9 cellular contexts compared by ENCODE assay signal in the genomic region with DNA sequence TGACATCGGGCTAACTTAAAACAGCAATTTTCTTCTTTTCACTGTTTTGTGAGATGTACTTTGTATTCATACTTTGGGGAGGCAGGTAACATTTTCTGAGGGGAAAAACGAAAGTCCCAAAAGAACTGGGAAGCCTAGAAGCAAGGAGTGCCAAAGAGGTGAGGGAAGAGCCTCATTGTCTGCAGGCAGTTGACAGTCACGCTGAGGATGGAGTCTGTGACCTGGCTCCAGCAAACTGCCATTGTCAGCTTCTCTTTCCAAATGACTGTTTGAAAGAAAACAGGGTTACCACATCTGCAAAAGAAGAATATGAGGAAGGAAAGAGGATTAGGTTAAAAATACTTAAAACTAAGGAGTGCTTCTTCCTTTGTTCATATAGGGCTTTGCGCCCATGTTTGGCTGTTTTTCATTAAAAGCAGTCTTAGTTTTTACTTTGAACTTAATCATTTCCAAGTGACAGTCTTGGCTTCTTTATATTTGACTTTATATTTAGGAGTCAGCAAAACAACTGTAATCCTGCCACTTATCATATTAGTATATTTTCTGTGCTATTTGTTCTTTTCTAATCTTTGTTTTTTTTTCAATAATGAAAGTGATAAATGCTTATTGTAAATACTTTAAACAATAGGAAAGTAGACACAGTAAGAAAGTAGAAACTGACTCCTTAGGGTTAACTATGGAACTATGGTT. TPM values are rescaled to one million over a fixed set of nuclear protein-coding genes. Genes with fewer than 3 reads are reported as not detected.
DNase-seq lines count a peak whose midpoint lies in the region; ATAC-seq, FAIRE-seq and TF ChIP-seq lines count a peak whose summit lies in the region.
"Had no signal": no experiment of that assay in that cellular context is flagged by ENCODE, and none has a peak within 500 bp of the region (broad histone marks: within the 10 kb centered on the region; RNA-seq: fewer than 3 reads in every experiment).

No MANE protein-coding gene starts in this region.

- no peaks in the 10 kb centered on the region for H3K27me3 ChIP-seq in right atrium auricular region
- no peaks in the 10 kb centered on the region for H3K27me3 ChIP-seq in uterus
- H3K27me3 ChIP-seq in ovary = no peaks in the 10 kb centered on the region

- H3K4me1 ChIP-seq in right atrium auricular region (peaks cover 0 to 21% of the 10 kb centered on the region in 2 donors), uterus (no peaks in the 10 kb centered on the region), ovary (ENCODE audit: insufficient read depth) (peaks cover 4% of the 10 kb centered on the region)

- no peak for TF ChIP-seq EP300 in ovary (IDR thresholded peaks at IDR 0.05)

- H3K4me1 Mint-ChIP-seq in WTC11 = peaks cover 45% of the 10 kb centered on the region

- peaks cover 6% of the 10 kb centered on the region; the same call in 1 of the 2 replicates for H3K36me3 Mint-ChIP-seq in WTC11

- no peaks in the 10 kb centered on the region for H3K27me3 Mint-ChIP-seq in WTC11 (ENCODE audit: low read depth)

- no peak overlapping the region for H3K4me3 Mint-ChIP-seq in WTC11

- intact Hi-C loops in Right ventricle myocardium inferior (cut with DNase I) (loop anchor here (2.0 kb wide), 1 partner anchor 34 kb away; the partner anchor contains the start of gene CERS6), cardiac septum (cut with DNase I) (no loop called here), uterus (cut with DNase I; ENCODE audit: low total_unique reads) (no loop called here), ovary (cut with DNase I) (loop anchor here in 1 of 4 donors (5.0 kb wide), 1 partner anchor 521 kb away; no protein-coding TSS in a partner anchor)

- POLR2A ChIA-PET in WTC11 (lab: Charles Lee) = no interaction called here

- 53 to 64% (median 58%) methylated on average over 4 of the region's 4 CpGs for WGBS in ovary, 3 donors

- no peak for FAIRE-seq in HTR-8/SVneo (lab: Jason Lieb, UNC)

- H3K4me3 ChIP-seq in right atrium auricular region (no peak overlapping the region), uterus (no peak overlapping the region), ovary (no peak overlapping the region)

- peak overlapping the region; percentile 43 to 53 for H3K27ac ChIP-seq in right atrium auricular region
- peak overlapping the region; percentile 5 to 40 for H3K27ac ChIP-seq in uterus
- no peak overlapping the region for H3K27ac ChIP-seq in ovary

- H3K36me3 ChIP-seq in right atrium auricular region (no peaks in the 10 kb centered on the region), uterus (no peaks in the 10 kb centered on the region), ovary (no peaks in the 10 kb centered on the region)

- H3K27ac Mint-ChIP-seq in WTC11 = 0 out of 2 replicates have a peak overlapping the region, but pooled peaks have one; percentile 10

- H3K9me3 ChIP-seq in right atrium auricular region = peaks cover 0 to under 1% of the 10 kb centered on the region in 2 donors
- H3K9me3 ChIP-seq in uterus = no peaks in the 10 kb centered on the region
- no peaks in the 10 kb centered on the region for H3K9me3 ChIP-seq in ovary

- CTCF ChIA-PET in WTC11 (lab: Charles Lee) = interaction anchor here (0.9 kb wide), 1 partner anchor 154 kb away, joined by 4 read pairs; no protein-coding TSS in a partner anchor

- TF ChIP-seq POLR2A in uterus (IDR thresholded peaks at IDR 0.05) = no peak
- TF ChIP-seq POLR2A in ovary (IDR thresholded peaks at IDR 0.05) = no peak

- ATAC-seq in Right ventricle myocardium inferior (peak; percentile 53), WTC11 (no peak)

- TF ChIP-seq CTCF in WTC11 (IDR thresholded peaks at IDR 0.05) (no peak), right atrium auricular region (IDR thresholded peaks at IDR 0.05) (no peak), uterus (IDR thresholded peaks at IDR 0.05) (no peak), ovary (IDR thresholded peaks at IDR 0.05) (no peak)

- peaks cover 9% of the 10 kb centered on the region for H3K9me3 Mint-ChIP-seq in WTC11

- no peak for DNase-seq in Right ventricle myocardium inferior (ENCODE audit: missing footprints)
- no peak for DNase-seq in cardiac septum (ENCODE audit: low spot score)
- no peak for DNase-seq in WTC11 (ENCODE audit: low spot score)
- no peak for DNase-seq in right atrium auricular region (ENCODE audit: low spot score)
- no peak for DNase-seq in uterus
- DNase-seq in HTR-8/SVneo (ENCODE audit: insufficient read length, low spot score) = no peak
- DNase-seq in ovary = no peak
- no peak for DNase-seq in NCI-H2081 treated with DMSO at 0.1 percent for 48 hours (lab: John Stamatoyannopoulos, UW)
- DNase-seq: activated effector memory CD4-positive, alpha-beta T cell treated with Interleukin-2 at 50 U/mL for 16 hours had no signal

TF ChIP-seq in WTC11, 78 proteins besides CTCF, POLR2A, EP300 and RAD21 (continues in another document):
- TF ChIP-seq TEAD1 (CRISPR knock-in tag; IDR thresholded peaks at IDR 0.05) (no peak), TP53 (CRISPR knock-in tag; IDR thresholded peaks at IDR 0.05) (no peak), NFATC4 (CRISPR knock-in tag; IDR thresholded peaks at IDR 0.05) (no peak), SOX15 (CRISPR knock-in tag; IDR thresholded peaks at IDR 0.05) (no peak), JAZF1 (CRISPR knock-in tag; IDR thresholded peaks at IDR 0.05) (no peak), E2F1 (CRISPR knock-in tag; IDR thresholded peaks at IDR 0.05) (no peak), OVOL2 (CRISPR knock-in tag; IDR thresholded peaks at IDR 0.05; ENCODE audit: borderline replicate concordance) (no peak), RORB (CRISPR knock-in tag; IDR thresholded peaks at IDR 0.05) (no peak), NFYB (CRISPR knock-in tag; conservative IDR thresholded peaks at IDR 0.05; ENCODE audit: low read depth) (no peak)
- TF ChIP-seq, protein P1, sequence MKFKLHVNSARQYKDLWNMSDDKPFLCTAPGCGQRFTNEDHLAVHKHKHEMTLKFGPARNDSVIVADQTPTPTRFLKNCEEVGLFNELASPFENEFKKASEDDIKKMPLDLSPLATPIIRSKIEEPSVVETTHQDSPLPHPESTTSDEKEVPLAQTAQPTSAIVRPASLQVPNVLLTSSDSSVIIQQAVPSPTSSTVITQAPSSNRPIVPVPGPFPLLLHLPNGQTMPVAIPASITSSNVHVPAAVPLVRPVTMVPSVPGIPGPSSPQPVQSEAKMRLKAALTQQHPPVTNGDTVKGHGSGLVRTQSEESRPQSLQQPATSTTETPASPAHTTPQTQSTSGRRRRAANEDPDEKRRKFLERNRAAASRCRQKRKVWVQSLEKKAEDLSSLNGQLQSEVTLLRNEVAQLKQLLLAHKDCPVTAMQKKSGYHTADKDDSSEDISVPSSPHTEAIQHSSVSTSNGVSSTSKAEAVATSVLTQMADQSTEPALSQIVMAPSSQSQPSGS (CRISPR knock-in tag; IDR thresholded peaks at IDR 0.05; ENCODE audit: borderline replicate concordance, low read depth) = no peak
- TF ChIP-seq, protein P2, sequence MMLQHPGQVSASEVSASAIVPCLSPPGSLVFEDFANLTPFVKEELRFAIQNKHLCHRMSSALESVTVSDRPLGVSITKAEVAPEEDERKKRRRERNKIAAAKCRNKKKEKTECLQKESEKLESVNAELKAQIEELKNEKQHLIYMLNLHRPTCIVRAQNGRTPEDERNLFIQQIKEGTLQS (CRISPR knock-in tag; conservative IDR thresholded peaks at IDR 0.05) = no peak
- TF ChIP-seq, protein P3, sequence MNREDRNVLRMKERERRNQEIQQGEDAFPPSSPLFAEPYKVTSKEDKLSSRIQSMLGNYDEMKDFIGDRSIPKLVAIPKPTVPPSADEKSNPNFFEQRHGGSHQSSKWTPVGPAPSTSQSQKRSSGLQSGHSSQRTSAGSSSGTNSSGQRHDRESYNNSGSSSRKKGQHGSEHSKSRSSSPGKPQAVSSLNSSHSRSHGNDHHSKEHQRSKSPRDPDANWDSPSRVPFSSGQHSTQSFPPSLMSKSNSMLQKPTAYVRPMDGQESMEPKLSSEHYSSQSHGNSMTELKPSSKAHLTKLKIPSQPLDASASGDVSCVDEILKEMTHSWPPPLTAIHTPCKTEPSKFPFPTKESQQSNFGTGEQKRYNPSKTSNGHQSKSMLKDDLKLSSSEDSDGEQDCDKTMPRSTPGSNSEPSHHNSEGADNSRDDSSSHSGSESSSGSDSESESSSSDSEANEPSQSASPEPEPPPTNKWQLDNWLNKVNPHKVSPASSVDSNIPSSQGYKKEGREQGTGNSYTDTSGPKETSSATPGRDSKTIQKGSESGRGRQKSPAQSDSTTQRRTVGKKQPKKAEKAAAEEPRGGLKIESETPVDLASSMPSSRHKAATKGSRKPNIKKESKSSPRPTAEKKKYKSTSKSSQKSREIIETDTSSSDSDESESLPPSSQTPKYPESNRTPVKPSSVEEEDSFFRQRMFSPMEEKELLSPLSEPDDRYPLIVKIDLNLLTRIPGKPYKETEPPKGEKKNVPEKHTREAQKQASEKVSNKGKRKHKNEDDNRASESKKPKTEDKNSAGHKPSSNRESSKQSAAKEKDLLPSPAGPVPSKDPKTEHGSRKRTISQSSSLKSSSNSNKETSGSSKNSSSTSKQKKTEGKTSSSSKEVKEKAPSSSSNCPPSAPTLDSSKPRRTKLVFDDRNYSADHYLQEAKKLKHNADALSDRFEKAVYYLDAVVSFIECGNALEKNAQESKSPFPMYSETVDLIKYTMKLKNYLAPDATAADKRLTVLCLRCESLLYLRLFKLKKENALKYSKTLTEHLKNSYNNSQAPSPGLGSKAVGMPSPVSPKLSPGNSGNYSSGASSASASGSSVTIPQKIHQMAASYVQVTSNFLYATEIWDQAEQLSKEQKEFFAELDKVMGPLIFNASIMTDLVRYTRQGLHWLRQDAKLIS (CRISPR knock-in tag; IDR thresholded peaks at IDR 0.05; ENCODE audit: borderline replicate concordance) = no peak

RNA-seq across cellular contexts. Expression of gene CERS6, which starts 35.0 kb away (rescaled TPM):
- 65.7 TPM for total RNA-seq in Right ventricle myocardium inferior
- 58.6 TPM for total RNA-seq in cardiac septum
- 16.0 to 17.3 TPM (median 16.6 TPM) in 3 replicates for total RNA-seq in WTC11 (2021)
- total RNA-seq in right atrium auricular region = 10 to 100 TPM; 59.4 to 74.5 TPM
- total RNA-seq in uterus = 10 to 100 TPM; 20.0 to 47.2 (median 26.6) TPM
- 10 to 100 TPM; 13.9 to 30.8 (median 29.3) TPM for total RNA-seq in ovary
- 10 to 100 TPM; 11.5 to 20.2 TPM for polyA plus RNA-seq in ovary

Comparison
In these comparisons a context has a peak if more than half of its experiments do, and no peak if none do; other contexts are left out.
1. H3K27ac ChIP-seq: peak in right atrium auricular region (2 of 2) and uterus (2 of 2); none in ovary (0 of 2).